25 cellular contexts compared by ENCODE assay signal in the genomic region with DNA sequence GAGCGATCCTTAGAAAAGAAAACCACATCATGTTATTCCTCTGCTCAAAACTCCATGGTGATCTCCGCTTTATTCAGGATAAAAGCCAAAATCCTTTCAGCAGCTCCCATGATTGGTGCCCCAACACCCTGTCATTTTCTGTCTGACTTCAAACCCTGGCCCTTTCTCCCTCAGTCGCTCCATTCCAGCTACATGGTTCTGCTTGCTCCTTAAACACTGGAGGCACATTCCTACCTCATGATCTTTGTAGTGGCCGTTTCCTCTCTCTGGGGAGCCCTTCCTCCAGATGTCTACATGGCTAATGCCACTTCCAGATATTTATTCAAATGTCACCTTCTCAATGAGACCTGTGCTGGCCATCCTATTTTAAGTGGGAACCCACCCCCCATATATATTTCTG.
DNase-seq lines count a peak whose midpoint lies in the region; ATAC-seq, FAIRE-seq and TF ChIP-seq lines count a peak whose summit lies in the region.
"Had no signal": no experiment of that assay in that cellular context is flagged by ENCODE, and none has a peak within 500 bp of the region (broad histone marks: within the 10 kb centered on the region; RNA-seq: fewer than 3 reads in every experiment).

No MANE protein-coding gene starts in this region.

- H3K27me3 ChIP-seq in GM23338 (ENCODE audit: insufficient read depth) (no peaks in the 10 kb centered on the region), astrocyte (ENCODE audit: insufficient read depth, low read length) (no peaks in the 10 kb centered on the region), stomach smooth muscle (ENCODE audit: control insufficient read depth in 1 of 2, insufficient read depth in 2 of 2, low read length in 2 of 2) (no peaks in the 10 kb centered on the region)
- H3K27me3 ChIP-seq in CD4-positive, alpha-beta memory T cell (ENCODE audit: insufficient read depth, low read length) = no peaks in the 10 kb centered on the region
- H3K27me3 ChIP-seq: adrenal gland, cardiac muscle cell, left lung, vagina had no signal

- peak overlapping the region; percentile 76; the same call in 1 of the 2 replicates for H3K27ac Mint-ChIP-seq in GM23338
- H3K27ac Mint-ChIP-seq in astrocyte (ENCODE audit: unreplicated experiment) = peak overlapping the region; percentile 95
- H3K27ac Mint-ChIP-seq in glutamatergic neuron (ENCODE audit: unreplicated experiment) = no peak overlapping the region
- no peak overlapping the region for H3K27ac Mint-ChIP-seq in activated CD4-positive, alpha-beta memory T cell treated with anti-CD3 and anti-CD28 coated beads, Interleukin-2, amount 10 ng/mL, durations not matched to agents 7 days and 5 days
- H3K27ac Mint-ChIP-seq in CD4-positive, alpha-beta memory T cell = no peak overlapping the region
- H3K27ac Mint-ChIP-seq: activated naive CD4-positive, alpha-beta T cell treated with anti-CD3 and anti-CD28 coated beads for 36 hours; natural killer cell treated with Interleukin-12 subunit alpha and Interleukin-12 subunit beta and Interleukin-15 and Interleukin-18, amount 100 ng/mL, for 72 hours had no signal

- intact Hi-C loops in mucosa of descending colon (cut with DNase I, micrococcal nuclease) = no loop called here
- intact Hi-C loops in CD4-positive, alpha-beta memory T cell (cut with micrococcal nuclease) = no loop called here

- no peaks in the 10 kb centered on the region for H3K9me2 ChIP-seq in GM23338 (ENCODE audit: insufficient read depth)

- no peaks in the 10 kb centered on the region for H3F3A ChIP-seq in GM23338 (replicated peaks; ENCODE audit: low read depth)

- H3K4me2 ChIP-seq in GM23338 (no peak overlapping the region), astrocyte (ENCODE audit: low read length) (peak overlapping the region; percentile 27)
- H3K4me2 ChIP-seq: PC-9 had no signal

- H3K4me1 ChIP-seq in GM23338 (ENCODE audit: insufficient read depth) (peaks cover 9% of the 10 kb centered on the region; the same call in 1 of the 2 replicates), astrocyte (ENCODE audit: insufficient read depth, low read length) (peaks cover 22% of the 10 kb centered on the region), stomach smooth muscle (ENCODE audit: control insufficient read depth, insufficient read depth, low read length) (peaks cover 28% of the 10 kb centered on the region), mucosa of descending colon (ENCODE audit: low read depth) (peaks cover 7% of the 10 kb centered on the region)
- H3K4me1 ChIP-seq in CD4-positive, alpha-beta memory T cell (ENCODE audit: insufficient read depth, low read length) = no peaks in the 10 kb centered on the region
- H3K4me1 ChIP-seq: adrenal gland had no signal

- H4K20me1 ChIP-seq in GM23338 (replicated peaks; ENCODE audit: insufficient read depth) (no peaks in the 10 kb centered on the region), astrocyte (ENCODE audit: insufficient read depth, low read length) (no peaks in the 10 kb centered on the region)

- H3K36me3 Mint-ChIP-seq in GM23338 (ENCODE audit: low read depth) (no peaks in the 10 kb centered on the region; the same call in 2 of the 3 replicates), astrocyte (ENCODE audit: low read depth, unreplicated experiment) (peaks cover 17% of the 10 kb centered on the region), glutamatergic neuron (ENCODE audit: unreplicated experiment) (no peaks in the 10 kb centered on the region)
- H3K36me3 Mint-ChIP-seq in activated CD4-positive, alpha-beta memory T cell treated with anti-CD3 and anti-CD28 coated beads, Interleukin-2, amount 10 ng/mL, durations not matched to agents 7 days and 5 days (ENCODE audit: low read depth) = no peaks in the 10 kb centered on the region
- H3K36me3 Mint-ChIP-seq in CD4-positive, alpha-beta memory T cell = no peaks in the 10 kb centered on the region
- H3K36me3 Mint-ChIP-seq: natural killer cell treated with Interleukin-12 subunit alpha and Interleukin-12 subunit beta and Interleukin-15 and Interleukin-18, amount 100 ng/mL, for 72 hours had no signal

- H3K36me3 ChIP-seq in GM23338 (ENCODE audit: insufficient read depth) = no peaks in the 10 kb centered on the region
- H3K36me3 ChIP-seq in astrocyte (ENCODE audit: insufficient read depth, low read length) = no peaks in the 10 kb centered on the region
- H3K36me3 ChIP-seq in stomach smooth muscle (ENCODE audit: control insufficient read depth in 2 of 2, insufficient read depth in 2 of 2, low read length in 2 of 2) = no peaks in the 10 kb centered on the region
- H3K36me3 ChIP-seq in mucosa of descending colon (ENCODE audit: low read depth) = no peaks in the 10 kb centered on the region
- H3K36me3 ChIP-seq in CD4-positive, alpha-beta memory T cell (ENCODE audit: insufficient read depth, low read length) = no peaks in the 10 kb centered on the region
- H3K36me3 ChIP-seq: adrenal gland, left lung, vagina had no signal

- FAIRE-seq in astrocyte (lab: Jason Lieb, UNC) = no peak
- FAIRE-seq: endometrium had no signal

- H2AFZ ChIP-seq in GM23338 = no peak overlapping the region
- no peak overlapping the region for H2AFZ ChIP-seq in astrocyte (ENCODE audit: low read depth, low read length)
- H2AFZ ChIP-seq: PC-9 had no signal

- no peaks in the 10 kb centered on the region for H3K9me3 ChIP-seq in astrocyte (ENCODE audit: insufficient read depth, low read depth, low read length)
- no peaks in the 10 kb centered on the region for H3K9me3 ChIP-seq in stomach smooth muscle (ENCODE audit: control insufficient read depth in 2 of 2, low read length in 2 of 2)
- H3K9me3 ChIP-seq in mucosa of descending colon = no peaks in the 10 kb centered on the region
- H3K9me3 ChIP-seq in CD4-positive, alpha-beta memory T cell (ENCODE audit: control insufficient read depth in 1 of 2, low read length in 2 of 2) = no peaks in the 10 kb centered on the region
- H3K9me3 ChIP-seq: adrenal gland, left lung, vagina had no signal

- TF ChIP-seq CTCF in GM23338 (conservative IDR thresholded peaks at IDR 0.05; ENCODE audit: low read depth in 2 of 2) (no peak), astrocyte (IDR thresholded peaks at IDR 0.05; ENCODE audit: insufficient read depth, low read depth, low read length) (no peak), glutamatergic neuron (IDR thresholded peaks at IDR 0.05; ENCODE audit: partially characterized antibody, unreplicated experiment) (no peak), mucosa of descending colon (IDR thresholded peaks at IDR 0.05) (no peak)

- H3K27ac ChIP-seq in GM23338 (ENCODE audit: low read depth) (no peak overlapping the region), astrocyte (ENCODE audit: low read depth, low read length) (peak overlapping the region; percentile 46), stomach smooth muscle (ENCODE audit: low read length) (peak overlapping the region; percentile 80)
- H3K27ac ChIP-seq in CD4-positive, alpha-beta memory T cell (ENCODE audit: low read depth, low read length) = no peak overlapping the region
- H3K27ac ChIP-seq: adrenal gland, cardiac muscle cell, left lung, PC-9, vagina had no signal

- H3K9ac ChIP-seq in astrocyte (ENCODE audit: low read length) (no peak overlapping the region), stomach smooth muscle (ENCODE audit: low read length in 2 of 2) (no peak overlapping the region)

- H3K27me3 Mint-ChIP-seq in GM23338 (ENCODE audit: insufficient read depth, low read depth, poor library complexity) = no peaks in the 10 kb centered on the region
- H3K27me3 Mint-ChIP-seq in astrocyte (ENCODE audit: low read depth, unreplicated experiment) = no peaks in the 10 kb centered on the region
- H3K27me3 Mint-ChIP-seq in glutamatergic neuron (ENCODE audit: unreplicated experiment) = no peaks in the 10 kb centered on the region
- H3K27me3 Mint-ChIP-seq in activated CD4-positive, alpha-beta memory T cell treated with anti-CD3 and anti-CD28 coated beads, Interleukin-2, amount 10 ng/mL, durations not matched to agents 7 days and 5 days = peaks cover 19% of the 10 kb centered on the region
- H3K27me3 Mint-ChIP-seq in CD4-positive, alpha-beta memory T cell = peaks cover 11 to 31% of the 10 kb centered on the region in 2 donors

- POLR2A ChIA-PET in activated CD4-positive, alpha-beta memory T cell treated with anti-CD3 and anti-CD28 coated beads, Interleukin-2, amount 10 ng/mL, durations not matched to agents 7 days and 5 days (lab: Charles Lee) = no interaction called here
- POLR2A ChIA-PET in CD4-positive, alpha-beta memory T cell (lab: Charles Lee; ENCODE audit: partially characterized antibody) = no interaction called here

- no peaks in the 10 kb centered on the region for H3K9me3 Mint-ChIP-seq in GM23338
- H3K9me3 Mint-ChIP-seq in astrocyte (ENCODE audit: unreplicated experiment) = peaks cover 4% of the 10 kb centered on the region
- peaks cover 1% of the 10 kb centered on the region for H3K9me3 Mint-ChIP-seq in glutamatergic neuron (ENCODE audit: unreplicated experiment)
- H3K9me3 Mint-ChIP-seq in activated CD4-positive, alpha-beta memory T cell treated with anti-CD3 and anti-CD28 coated beads, Interleukin-2, amount 10 ng/mL, durations not matched to agents 7 days and 5 days = no peaks in the 10 kb centered on the region
- no peaks in the 10 kb centered on the region for H3K9me3 Mint-ChIP-seq in CD4-positive, alpha-beta memory T cell
- H3K9me3 Mint-ChIP-seq: activated naive CD4-positive, alpha-beta T cell treated with anti-CD3 and anti-CD28 coated beads for 36 hours; natural killer cell treated with Interleukin-12 subunit alpha and Interleukin-12 subunit beta and Interleukin-15 and Interleukin-18, amount 100 ng/mL, for 72 hours had no signal

- ATAC-seq in GM23338 (no peak), mucosa of descending colon (no peak)
- ATAC-seq: left lung had no signal

- CTCF ChIA-PET in activated CD4-positive, alpha-beta memory T cell treated with anti-CD3 and anti-CD28 coated beads, Interleukin-2, amount 10 ng/mL, durations not matched to agents 7 days and 5 days (lab: Charles Lee) = no interaction called here
- CTCF ChIA-PET in CD4-positive, alpha-beta memory T cell (lab: Charles Lee; ENCODE audit: partially characterized antibody) = no interaction called here

- no peak overlapping the region for H3K4me3 ChIP-seq in GM23338
- H3K4me3 ChIP-seq in astrocyte (ENCODE audit: insufficient read depth, low read depth, low read length) = no peak overlapping the region
- H3K4me3 ChIP-seq in stomach smooth muscle (ENCODE audit: low read length in 2 of 2) = no peak overlapping the region
- no peak overlapping the region for H3K4me3 ChIP-seq in mucosa of descending colon
- no peak overlapping the region for H3K4me3 ChIP-seq in CD4-positive, alpha-beta memory T cell (ENCODE audit: low read length in 2 of 2)
- H3K4me3 ChIP-seq: adrenal gland, cardiac muscle cell, left lung, PC-9, vagina had no signal

- peaks cover 22% of the 10 kb centered on the region for H3K4me1 Mint-ChIP-seq in GM23338
- peaks cover 34% of the 10 kb centered on the region for H3K4me1 Mint-ChIP-seq in astrocyte (ENCODE audit: low read depth, unreplicated experiment)
- peaks cover 22% of the 10 kb centered on the region for H3K4me1 Mint-ChIP-seq in glutamatergic neuron (ENCODE audit: low read depth, unreplicated experiment)
- no peaks in the 10 kb centered on the region for H3K4me1 Mint-ChIP-seq in activated CD4-positive, alpha-beta memory T cell treated with anti-CD3 and anti-CD28 coated beads, Interleukin-2, amount 10 ng/mL, durations not matched to agents 7 days and 5 days
- no peaks in the 10 kb centered on the region for H3K4me1 Mint-ChIP-seq in CD4-positive, alpha-beta memory T cell

- DNase-seq in GM23338 (ENCODE audit: low spot score) (no peak), astrocyte (ENCODE audit: low read depth) (no peak), glutamatergic neuron (no peak), mucosa of descending colon (no peak), NCI-H446 (lab: John Stamatoyannopoulos, UW) (no peak)
- DNase-seq in activated CD4-positive, alpha-beta memory T cell treated with anti-CD3 and anti-CD28 coated beads, Interleukin-2, amount 10 ng/mL, durations not matched to agents 7 days and 5 days = no peak
- DNase-seq in CD4-positive, alpha-beta memory T cell = no peak
- DNase-seq: activated CD4-positive, CD25-positive, alpha-beta regulatory T cell; activated naive CD4-positive, alpha-beta T cell treated with anti-CD3 and anti-CD28 coated beads for 36 hours; adrenal gland; C1 segment of cervical spinal cord; GOT3; left lung; midbrain; NCI-H1105; NCI-H1930; NCI-H524 treated with DMSO at 0.1 percent for 48 hours; PC-9; SHP77 treated with DMSO at 0.1 percent for 48 hours; stimulated activated CD4-positive, alpha-beta T cell treated with anti-CD3 and anti-CD28 coated beads, Interleukin-4, amount 100 ng/mL, for 1 hour had no signal

- H3K4me3 Mint-ChIP-seq in GM23338 (no peak overlapping the region), astrocyte (ENCODE audit: unreplicated experiment) (no peak overlapping the region), glutamatergic neuron (ENCODE audit: unreplicated experiment) (peak overlapping the region; percentile 25)
- H3K4me3 Mint-ChIP-seq in activated CD4-positive, alpha-beta memory T cell treated with anti-CD3 and anti-CD28 coated beads, Interleukin-2, amount 10 ng/mL, durations not matched to agents 7 days and 5 days = no peak overlapping the region
- H3K4me3 Mint-ChIP-seq in CD4-positive, alpha-beta memory T cell = no peak overlapping the region
- H3K4me3 Mint-ChIP-seq: activated naive CD4-positive, alpha-beta T cell treated with anti-CD3 and anti-CD28 coated beads for 36 hours; natural killer cell treated with Interleukin-12 subunit alpha and Interleukin-12 subunit beta and Interleukin-15 and Interleukin-18, amount 100 ng/mL, for 72 hours had no signal

- H3K79me2 ChIP-seq in GM23338 (replicated peaks; ENCODE audit: insufficient read depth) (no peaks in the 10 kb centered on the region), astrocyte (ENCODE audit: insufficient read depth, low read length) (no peaks in the 10 kb centered on the region)

Comparison
In these comparisons a context has a peak if more than half of its experiments do, and no peak if none do; other contexts are left out.
1. H3K27ac ChIP-seq: peak in astrocyte (single experiment) and stomach smooth muscle (single experiment); none in GM23338 (single experiment) and CD4-positive, alpha-beta memory T cell (single experiment).
2. H3K27ac Mint-ChIP-seq: peak in GM23338 (single experiment) and astrocyte (single experiment); none in glutamatergic neuron (single experiment), activated CD4-positive, alpha-beta memory T cell treated with anti-CD3 and anti-CD28 coated beads, Interleukin-2, amount 10 ng/mL, durations not matched to agents 7 days and 5 days (single experiment) and CD4-positive, alpha-beta memory T cell (0 of 7).